1 cellular context compared by ENCODE assay signal in the genomic region with DNA sequence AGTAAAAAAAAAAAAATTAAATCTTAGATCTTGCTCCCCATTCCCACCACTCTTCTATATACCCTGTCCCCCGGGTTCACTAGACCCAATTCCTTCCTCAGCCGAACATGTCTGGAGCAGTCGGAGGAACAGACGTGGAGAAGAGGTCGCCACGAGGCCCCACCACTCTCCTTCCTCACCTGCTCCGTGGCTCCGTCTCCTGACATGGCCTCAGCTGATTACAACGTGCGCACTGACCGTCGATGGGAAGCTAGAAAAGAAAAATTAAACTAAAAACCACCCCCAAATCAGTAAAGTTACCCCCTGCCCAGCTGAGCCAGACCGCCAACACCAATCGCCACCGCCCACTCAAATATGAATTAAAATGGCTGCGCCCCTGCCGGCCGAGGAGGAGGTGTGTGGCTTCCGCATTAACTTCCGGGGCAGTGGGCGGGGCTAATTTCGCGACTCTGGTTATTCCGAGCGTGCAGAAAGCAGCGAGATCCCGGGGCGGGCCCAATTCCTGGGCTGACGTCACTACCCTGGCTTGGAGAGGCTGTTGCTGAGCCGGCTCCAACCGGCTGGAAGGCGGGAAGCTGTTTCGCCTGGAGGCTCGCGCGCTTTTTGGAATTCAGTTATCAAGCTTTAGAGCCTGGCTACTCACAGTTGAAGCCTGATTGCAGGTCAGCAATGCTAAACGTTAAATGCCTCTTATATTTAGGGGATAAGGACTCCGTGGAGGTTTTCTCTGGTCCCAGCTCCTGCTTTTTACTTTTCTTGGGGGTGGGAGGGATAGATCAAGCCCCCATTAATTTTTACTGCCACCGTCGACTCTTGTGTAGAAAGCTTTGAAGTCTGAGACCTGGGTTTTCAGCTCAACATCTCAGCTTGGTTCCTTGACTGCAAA.
TF ChIP-seq lines count a peak whose summit lies in the region.

CSTF3 (minus strand) TSS at position 361 of the 886 bp plus-strand sequence; CDS start at position 206, 155 bp downstream.

TF ChIP-seq in K562, 482 proteins besides CTCF, POLR2A, EP300 and RAD21 (continued from another document and continues in another):
- TF ChIP-seq, protein P1, sequence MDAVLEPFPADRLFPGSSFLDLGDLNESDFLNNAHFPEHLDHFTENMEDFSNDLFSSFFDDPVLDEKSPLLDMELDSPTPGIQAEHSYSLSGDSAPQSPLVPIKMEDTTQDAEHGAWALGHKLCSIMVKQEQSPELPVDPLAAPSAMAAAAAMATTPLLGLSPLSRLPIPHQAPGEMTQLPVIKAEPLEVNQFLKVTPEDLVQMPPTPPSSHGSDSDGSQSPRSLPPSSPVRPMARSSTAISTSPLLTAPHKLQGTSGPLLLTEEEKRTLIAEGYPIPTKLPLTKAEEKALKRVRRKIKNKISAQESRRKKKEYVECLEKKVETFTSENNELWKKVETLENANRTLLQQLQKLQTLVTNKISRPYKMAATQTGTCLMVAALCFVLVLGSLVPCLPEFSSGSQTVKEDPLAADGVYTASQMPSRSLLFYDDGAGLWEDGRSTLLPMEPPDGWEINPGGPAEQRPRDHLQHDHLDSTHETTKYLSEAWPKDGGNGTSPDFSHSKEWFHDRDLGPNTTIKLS (IDR thresholded peaks at IDR 0.05; ENCODE audit: borderline replicate concordance, low read depth): peak; percentile 89
- TF ChIP-seq MTF1 (CRISPR knock-in tag; IDR thresholded peaks at IDR 0.05; ENCODE audit: borderline replicate concordance): no peak
- no peak for TF ChIP-seq FOXJ3 (CRISPR knock-in tag; IDR thresholded peaks at IDR 0.05)
- TF ChIP-seq, protein P2, sequence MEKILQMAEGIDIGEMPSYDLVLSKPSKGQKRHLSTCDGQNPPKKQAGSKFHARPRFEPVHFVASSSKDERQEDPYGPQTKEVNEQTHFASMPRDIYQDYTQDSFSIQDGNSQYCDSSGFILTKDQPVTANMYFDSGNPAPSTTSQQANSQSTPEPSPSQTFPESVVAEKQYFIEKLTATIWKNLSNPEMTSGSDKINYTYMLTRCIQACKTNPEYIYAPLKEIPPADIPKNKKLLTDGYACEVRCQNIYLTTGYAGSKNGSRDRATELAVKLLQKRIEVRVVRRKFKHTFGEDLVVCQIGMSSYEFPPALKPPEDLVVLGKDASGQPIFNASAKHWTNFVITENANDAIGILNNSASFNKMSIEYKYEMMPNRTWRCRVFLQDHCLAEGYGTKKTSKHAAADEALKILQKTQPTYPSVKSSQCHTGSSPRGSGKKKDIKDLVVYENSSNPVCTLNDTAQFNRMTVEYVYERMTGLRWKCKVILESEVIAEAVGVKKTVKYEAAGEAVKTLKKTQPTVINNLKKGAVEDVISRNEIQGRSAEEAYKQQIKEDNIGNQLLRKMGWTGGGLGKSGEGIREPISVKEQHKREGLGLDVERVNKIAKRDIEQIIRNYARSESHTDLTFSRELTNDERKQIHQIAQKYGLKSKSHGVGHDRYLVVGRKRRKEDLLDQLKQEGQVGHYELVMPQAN (IDR thresholded peaks at IDR 0.05; ENCODE audit: borderline replicate concordance): peak; percentile 97
- peak; percentile 77; the same call in 1 of the 2 replicates for TF ChIP-seq ZNF584 (CRISPR knock-in tag; IDR thresholded peaks at IDR 0.05; ENCODE audit: low read depth)
- TF ChIP-seq MYBL2 (IDR thresholded peaks at IDR 0.05; ENCODE audit: low read depth): peak; percentile 90
- TF ChIP-seq MYBL2 (CRISPR knock-in tag; IDR thresholded peaks at IDR 0.05; ENCODE audit: borderline replicate concordance): no peak
- TF ChIP-seq BRF2 (IDR thresholded peaks at IDR 0.05; ENCODE audit: borderline replicate concordance, insufficient read depth, insufficient read length): no peak
- TF ChIP-seq BRCA1 (IDR thresholded peaks at IDR 0.05): no peak
- TF ChIP-seq BRCA1 (CRISPR knock-in tag; IDR thresholded peaks at IDR 0.05): no peak
- TF ChIP-seq CUX1 (CRISPR knock-in tag; IDR thresholded peaks at IDR 0.05): 0 out of 2 replicates have a peak, but pooled peaks have one; percentile 27
- peak; percentile 97; the same call in 1 of the 2 replicates for TF ChIP-seq KAT7 (CRISPR knock-in tag; IDR thresholded peaks at IDR 0.05; ENCODE audit: borderline replicate concordance)
- no peak for TF ChIP-seq CHD4 (IDR thresholded peaks at IDR 0.05; ENCODE audit: insufficient read depth, insufficient replicate concordance, low read depth, low read length, poor library complexity, severe bottlenecking)
- peak; percentile 99 for TF ChIP-seq E2F3 (CRISPR knock-in tag; IDR thresholded peaks at IDR 0.05)
- TF ChIP-seq ZNF41 (CRISPR knock-in tag; conservative IDR thresholded peaks at IDR 0.05): no peak
- TF ChIP-seq, protein P3, sequence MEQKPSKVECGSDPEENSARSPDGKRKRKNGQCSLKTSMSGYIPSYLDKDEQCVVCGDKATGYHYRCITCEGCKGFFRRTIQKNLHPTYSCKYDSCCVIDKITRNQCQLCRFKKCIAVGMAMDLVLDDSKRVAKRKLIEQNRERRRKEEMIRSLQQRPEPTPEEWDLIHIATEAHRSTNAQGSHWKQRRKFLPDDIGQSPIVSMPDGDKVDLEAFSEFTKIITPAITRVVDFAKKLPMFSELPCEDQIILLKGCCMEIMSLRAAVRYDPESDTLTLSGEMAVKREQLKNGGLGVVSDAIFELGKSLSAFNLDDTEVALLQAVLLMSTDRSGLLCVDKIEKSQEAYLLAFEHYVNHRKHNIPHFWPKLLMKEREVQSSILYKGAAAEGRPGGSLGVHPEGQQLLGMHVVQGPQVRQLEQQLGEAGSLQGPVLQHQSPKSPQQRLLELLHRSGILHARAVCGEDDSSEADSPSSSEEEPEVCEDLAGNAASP (IDR thresholded peaks at IDR 0.05): no peak
- peak; percentile 96 for TF ChIP-seq NBN (IDR thresholded peaks at IDR 0.05; ENCODE audit: low read depth)
- no peak for TF ChIP-seq ZNF699 (CRISPR knock-in tag; IDR thresholded peaks at IDR 0.05; ENCODE audit: insufficient replicate concordance)
- TF ChIP-seq, protein P4, sequence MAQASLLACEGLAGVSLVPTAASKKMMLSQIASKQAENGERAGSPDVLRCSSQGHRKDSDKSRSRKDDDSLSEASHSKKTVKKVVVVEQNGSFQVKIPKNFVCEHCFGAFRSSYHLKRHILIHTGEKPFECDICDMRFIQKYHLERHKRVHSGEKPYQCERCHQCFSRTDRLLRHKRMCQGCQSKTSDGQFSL (CRISPR knock-in tag; IDR thresholded peaks at IDR 0.05): no peak
- TF ChIP-seq, protein P4 (tag; IDR thresholded peaks at IDR 0.05): no peak
- no peak for TF ChIP-seq KAT2B (IDR thresholded peaks at IDR 0.05; ENCODE audit: low read depth, low read length)
- TF ChIP-seq ZNF780A (CRISPR knock-in tag; IDR thresholded peaks at IDR 0.05): no peak
- peak in 1 of 3 experiments; percentile 67; a peak in 1 of 6 replicates for TF ChIP-seq ZBTB11 (CRISPR knock-in tag; IDR thresholded peaks at IDR 0.05)
- 0 out of 2 replicates have a peak, but pooled peaks have one; percentile 37 for TF ChIP-seq TRIM28 (IDR thresholded peaks at IDR 0.05)
- TF ChIP-seq, protein P5, sequence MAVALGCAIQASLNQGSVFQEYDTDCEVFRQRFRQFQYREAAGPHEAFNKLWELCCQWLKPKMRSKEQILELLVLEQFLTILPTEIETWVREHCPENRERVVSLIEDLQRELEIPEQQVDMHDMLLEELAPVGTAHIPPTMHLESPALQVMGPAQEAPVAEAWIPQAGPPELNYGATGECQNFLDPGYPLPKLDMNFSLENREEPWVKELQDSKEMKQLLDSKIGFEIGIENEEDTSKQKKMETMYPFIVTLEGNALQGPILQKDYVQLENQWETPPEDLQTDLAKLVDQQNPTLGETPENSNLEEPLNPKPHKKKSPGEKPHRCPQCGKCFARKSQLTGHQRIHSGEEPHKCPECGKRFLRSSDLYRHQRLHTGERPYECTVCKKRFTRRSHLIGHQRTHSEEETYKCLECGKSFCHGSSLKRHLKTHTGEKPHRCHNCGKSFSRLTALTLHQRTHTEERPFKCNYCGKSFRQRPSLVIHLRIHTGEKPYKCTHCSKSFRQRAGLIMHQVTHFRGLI (CRISPR knock-in tag; IDR thresholded peaks at IDR 0.05): no peak
- TF ChIP-seq IFI16 (CRISPR knock-in tag; IDR thresholded peaks at IDR 0.05): no peak
- TF ChIP-seq NFE2 (IDR thresholded peaks at IDR 0.05; ENCODE audit: low read depth): no peak
- no peak for TF ChIP-seq ZSCAN29 (IDR thresholded peaks at IDR 0.05)
- TF ChIP-seq TCF3 (CRISPR knock-in tag; IDR thresholded peaks at IDR 0.05): peak; percentile 37; the same call in 1 of the 2 replicates
